In genomic region chr19:16376649-16377048, GRCh38 we compare ENCODE assay signal across 8 cellular contexts. TPM values are rescaled to one million over a fixed set of nuclear protein-coding genes. Genes with fewer than 3 reads are reported as not detected.
A peak's percentile ranks its signal among the peaks of the same experiment; 100 is the strongest.
DNase-seq lines count a peak whose midpoint lies in the region; ATAC-seq and TF ChIP-seq lines count a peak whose summit lies in the region.

No MANE protein-coding gene starts in this region.

- no peak overlapping the region for H3K4me3 Mint-ChIP-seq in Caco-2 (ENCODE audit: unreplicated experiment)
- no peak overlapping the region for H3K4me3 Mint-ChIP-seq in activated naive CD8-positive, alpha-beta T cell treated with anti-CD3 and anti-CD28 coated beads, Interleukin-2, amount 10 ng/mL, durations not matched to agents 7 days and 5 days
- peak overlapping the region in 4 of 10 donors; percentile 32 to 82 (median 69) for H3K4me3 Mint-ChIP-seq in naive thymus-derived CD4-positive, alpha-beta T cell

- no peak overlapping the region for H3K27ac Mint-ChIP-seq in Caco-2 (ENCODE audit: unreplicated experiment)
- no peak overlapping the region for H3K27ac Mint-ChIP-seq in activated naive CD8-positive, alpha-beta T cell treated with anti-CD3 and anti-CD28 coated beads, Interleukin-2, amount 10 ng/mL, durations not matched to agents 7 days and 5 days
- H3K27ac Mint-ChIP-seq in naive thymus-derived CD4-positive, alpha-beta T cell: peak overlapping the region in 4 of 9 donors; percentile 76 to 99 (median 96)

- no peaks in the 10 kb centered on the region for H3K9me3 ChIP-seq in Caco-2
- no peaks in the 10 kb centered on the region for H3K9me3 ChIP-seq in naive thymus-derived CD4-positive, alpha-beta T cell (ENCODE audit: control insufficient read depth in 2 of 3, low read length in 3 of 3)

- peaks cover 9% of the 10 kb centered on the region for H3K36me3 ChIP-seq in Caco-2 (ENCODE audit: control insufficient read depth, insufficient read depth, low read length)
- H3K36me3 ChIP-seq in naive thymus-derived CD4-positive, alpha-beta T cell (ENCODE audit: control insufficient read depth in 2 of 3, insufficient read depth in 3 of 3, low read length in 3 of 3): no peaks in the 10 kb centered on the region

- H3K27ac ChIP-seq in naive thymus-derived CD4-positive, alpha-beta T cell (ENCODE audit: low read depth, low read length): peak overlapping the region; percentile 64

- DNase-seq in Caco-2 (peak in 1 of 2 experiments; percentile 40), HT-29 (ENCODE audit: low spot score) (peak; percentile 9), T1000 (lab: John Stamatoyannopoulos, UW) (no peak), NCI-H2171 (lab: John Stamatoyannopoulos, UW) (no peak)
- peak; percentile 55 for DNase-seq in activated naive CD8-positive, alpha-beta T cell treated with anti-CD3 and anti-CD28 coated beads, Interleukin-2, amount 10 ng/mL, durations not matched to agents 7 days and 5 days
- peak in 6 of 9 donors; percentile 30 to 55 (median 42) for DNase-seq in naive thymus-derived CD4-positive, alpha-beta T cell

- no peaks in the 10 kb centered on the region for H3K27me3 ChIP-seq in Caco-2 (replicated peaks; ENCODE audit: control insufficient read depth, insufficient read depth, low read length)
- H3K27me3 ChIP-seq in naive thymus-derived CD4-positive, alpha-beta T cell (ENCODE audit: control insufficient read depth in 2 of 2, insufficient read depth in 2 of 2, low read length in 2 of 2): no peaks in the 10 kb centered on the region

- ATAC-seq in activated naive CD8-positive, alpha-beta T cell treated with anti-CD3 and anti-CD28 coated beads, Interleukin-2, amount 10 ng/mL, durations not matched to agents 7 days and 5 days (ENCODE audit: low read depth): peak; percentile 37
- ATAC-seq in naive thymus-derived CD4-positive, alpha-beta T cell: peak; percentile 49
- no peak for ATAC-seq in HG02623 (IDR thresholded peaks at IDR 0.05; ENCODE audit: unreplicated experiment)
- ATAC-seq in GM19023 (IDR thresholded peaks at IDR 0.05; ENCODE audit: unreplicated experiment): no peak

- H3K4me1 ChIP-seq in Caco-2: no peaks in the 10 kb centered on the region
- peaks cover 75 to 91% of the 10 kb centered on the region in 2 donors for H3K4me1 ChIP-seq in naive thymus-derived CD4-positive, alpha-beta T cell (ENCODE audit: control insufficient read depth in 2 of 2, insufficient read depth in 2 of 2, low read length in 2 of 2)

- CTCF ChIA-PET in Caco-2 (lab: Charles Lee): interaction anchor here (0.5 to 1.5 kb wide), 5 partner anchors 10 to 225 kb away, joined by 3 to 6 read pairs (median 4); partner anchors contain the start of gene FAM32A
- CTCF ChIA-PET in naive thymus-derived CD4-positive, alpha-beta T cell (lab: Charles Lee): interaction anchor here (0.6 to 2.5 kb wide), 10 partner anchors 10 to 154 kb away, joined by 3 to 16 read pairs (median 4); no protein-coding TSS in a partner anchor

- peak; percentile 58 to 62 for TF ChIP-seq CTCF in Caco-2 (IDR thresholded peaks at IDR 0.05; ENCODE audit: insufficient read depth in 1 of 2, low read depth in 1 of 2, low read length in 1 of 2, severe bottlenecking in 1 of 2, unreplicated experiment in 1 of 2)

- H3K4me3 ChIP-seq in Caco-2 (ENCODE audit: low read depth, low read length): no peak overlapping the region
- no peak overlapping the region for H3K4me3 ChIP-seq in naive thymus-derived CD4-positive, alpha-beta T cell (ENCODE audit: low read length)

- intact Hi-C loops in Caco-2 (cut with micrococcal nuclease; ENCODE audit: unreplicated experiment): no loop called here
- intact Hi-C loops in naive thymus-derived CD4-positive, alpha-beta T cell (cut with micrococcal nuclease): no loop called here

- no peaks in the 10 kb centered on the region for H3K9me3 Mint-ChIP-seq in Caco-2 (ENCODE audit: unreplicated experiment)
- no peaks in the 10 kb centered on the region for H3K9me3 Mint-ChIP-seq in activated naive CD8-positive, alpha-beta T cell treated with anti-CD3 and anti-CD28 coated beads, Interleukin-2, amount 10 ng/mL, durations not matched to agents 7 days and 5 days
- H3K9me3 Mint-ChIP-seq in naive thymus-derived CD4-positive, alpha-beta T cell: no peaks in the 10 kb centered on the region

- H3K27me3 Mint-ChIP-seq in Caco-2 (ENCODE audit: insufficient read depth, unreplicated experiment): no peaks in the 10 kb centered on the region
- H3K27me3 Mint-ChIP-seq in activated naive CD8-positive, alpha-beta T cell treated with anti-CD3 and anti-CD28 coated beads, Interleukin-2, amount 10 ng/mL, durations not matched to agents 7 days and 5 days: no peaks in the 10 kb centered on the region
- peaks cover 0 to 2% (median 0%) of the 10 kb centered on the region in 5 donors for H3K27me3 Mint-ChIP-seq in naive thymus-derived CD4-positive, alpha-beta T cell

- POLR2A ChIA-PET in Caco-2 (lab: Charles Lee): no interaction called here
- POLR2A ChIA-PET in activated naive CD8-positive, alpha-beta T cell treated with anti-CD3 and anti-CD28 coated beads, Interleukin-2, amount 10 ng/mL, durations not matched to agents 7 days and 5 days (lab: Charles Lee): interaction anchor here (1.0 to 19.3 kb wide), 3 partner anchors 9 to 49 kb away, joined by 4 to 532 read pairs (median 6); partner anchors contain the start of gene KLF2
- POLR2A ChIA-PET in naive thymus-derived CD4-positive, alpha-beta T cell (lab: Charles Lee): interaction anchor here (0.9 to 35.0 kb wide), 5 partner anchors 9 to 161 kb away, joined by 4 to 4370 read pairs (median 18); partner anchors contain the start of gene KLF2

- BruUV-seq in Caco-2 (replicated peaks; lab: Mats Ljungman, UMichigan): no TSS peak

- peaks cover 28% of the 10 kb centered on the region for H3K36me3 Mint-ChIP-seq in Caco-2 (ENCODE audit: insufficient read depth, unreplicated experiment)
- H3K36me3 Mint-ChIP-seq in activated naive CD8-positive, alpha-beta T cell treated with anti-CD3 and anti-CD28 coated beads, Interleukin-2, amount 10 ng/mL, durations not matched to agents 7 days and 5 days: peaks cover 22% of the 10 kb centered on the region
- H3K36me3 Mint-ChIP-seq in naive thymus-derived CD4-positive, alpha-beta T cell: peaks cover 0 to 38% (median 4%) of the 10 kb centered on the region in 5 donors

- H3K4me1 Mint-ChIP-seq in Caco-2 (ENCODE audit: low read depth, unreplicated experiment): no peaks in the 10 kb centered on the region
- peaks cover 42% of the 10 kb centered on the region for H3K4me1 Mint-ChIP-seq in activated naive CD8-positive, alpha-beta T cell treated with anti-CD3 and anti-CD28 coated beads, Interleukin-2, amount 10 ng/mL, durations not matched to agents 7 days and 5 days
- H3K4me1 Mint-ChIP-seq in naive thymus-derived CD4-positive, alpha-beta T cell: peaks cover 16 to 90% (median 63%) of the 10 kb centered on the region in 7 donors

RNA-seq across cellular contexts. Expression of gene KLF2, which starts 52.0 kb away (rescaled TPM):
- total RNA-seq in Caco-2 (2022): 0.77 and 1.2 TPM in 2 replicates
- 3.5 and 5.9 TPM in 2 replicates for total RNA-seq in HT-29 (2014; rRNA removed; shearing (Covaris generic))
- total RNA-seq in activated naive CD8-positive, alpha-beta T cell treated with anti-CD3 and anti-CD28 coated beads, Interleukin-2, amount 10 ng/mL, durations not matched to agents 7 days and 5 days: 100 to 1,000 TPM; 172 to 193 TPM
- 100 to 1,000 TPM; 195 to 630 (median 466) TPM for total RNA-seq in naive thymus-derived CD4-positive, alpha-beta T cell
- 100 to 1,000 TPM; 119 to 149 TPM for polyA plus RNA-seq in naive thymus-derived CD4-positive, alpha-beta T cell

Comparison
In these comparisons a context has a peak if more than half of its experiments do, and no peak if none do; other contexts are left out.
1. DNase-seq: peak in HT-29 (single experiment), activated naive CD8-positive, alpha-beta T cell treated with anti-CD3 and anti-CD28 coated beads, Interleukin-2, amount 10 ng/mL, durations not matched to agents 7 days and 5 days (single experiment) and naive thymus-derived CD4-positive, alpha-beta T cell (6 of 9); none in T1000 (single experiment) and NCI-H2171 (single experiment).
2. ATAC-seq: peak in activated naive CD8-positive, alpha-beta T cell treated with anti-CD3 and anti-CD28 coated beads, Interleukin-2, amount 10 ng/mL, durations not matched to agents 7 days and 5 days (single experiment) and naive thymus-derived CD4-positive, alpha-beta T cell (single experiment); none in HG02623 (single experiment) and GM19023 (single experiment).
3. RNA of gene KLF2, which starts 52.0 kb away (total RNA-seq): 195 to 630 TPM in naive thymus-derived CD4-positive, alpha-beta T cell and 172 to 193 TPM in activated naive CD8-positive, alpha-beta T cell treated with anti-CD3 and anti-CD28 coated beads, Interleukin-2, amount 10 ng/mL, durations not matched to agents 7 days and 5 days; 3.5 to 5.9 TPM in HT-29 and 0.77 to 1.2 TPM in Caco-2; every median in the first group is over 10 times any median in the second.